26 cellular contexts compared by ENCODE assay signal in genomic region chr10:23186697-23187096, GRCh38. TPM values are rescaled to one million over a fixed set of nuclear protein-coding genes. Genes with fewer than 3 reads are reported as not detected.
"Had no signal": no experiment of that assay in that cellular context is flagged by ENCODE, and none has a peak within 500 bp of the region (broad histone marks: within the 10 kb centered on the region; RNA-seq: fewer than 3 reads in every experiment).

No MANE protein-coding gene starts in this region.

- DNase-seq: activated CD4-positive, alpha-beta memory T cell treated with anti-CD3 and anti-CD28 coated beads, Interleukin-2, amount 10 ng/mL, durations not matched to agents 7 days and 5 days; activated CD4-positive, alpha-beta T cell treated with anti-CD3 and anti-CD28 coated beads for 36 hours; activated CD4-positive, alpha-beta T cell treated with anti-CD3 and anti-CD28 coated beads, Interleukin-2, amount 50 U/mL, for 1 hour; activated CD4-positive, CD25-positive, alpha-beta regulatory T cell; activated CD8-positive, alpha-beta memory T cell treated with anti-CD3 and anti-CD28 coated beads, Interleukin-2, amount 50 U/mL, for 4 hours; activated gamma-delta T cell treated with Interleukin-2 at 50 U/mL for 16 hours; activated naive CD4-positive, alpha-beta T cell treated with anti-CD3 and anti-CD28 coated beads, Interleukin-2, amount 10 ng/mL, durations not matched to agents 7 days and 5 days; activated naive CD8-positive, alpha-beta T cell treated with anti-CD3 and anti-CD28 coated beads for 36 hours; activated T-cell treated with anti-CD3 and anti-CD28 coated beads, Interleukin-2, amount 50 U/mL, for 72 hours; anterior cingulate cortex; caudate nucleus; MG63; MV-4-11; NCI-H1105; NCI-H1436; NCI-H1694 treated with DMSO at 0.1 percent for 48 hours; NCI-H2029 treated with DMSO at 0.1 percent for 48 hours; NCI-H510A treated with DMSO at 0.1 percent for 48 hours; NCI-H69; Peyer's patch; SHP77; T-helper 17 cell; T1000 had no signal

- ATAC-seq: activated CD4-positive, alpha-beta T cell treated with anti-CD3 and anti-CD28 coated beads for 36 hours; activated T-cell treated with anti-CD3 and anti-CD28 coated beads, Interleukin-2, amount 50 U/mL, for 72 hours; T-helper 17 cell had no signal

- H3K9me3 Mint-ChIP-seq: activated CD4-positive, alpha-beta memory T cell treated with anti-CD3 and anti-CD28 coated beads, Interleukin-2, amount 10 ng/mL, durations not matched to agents 7 days and 5 days; activated naive CD4-positive, alpha-beta T cell treated with anti-CD3 and anti-CD28 coated beads, Interleukin-2, amount 10 ng/mL, durations not matched to agents 7 days and 5 days; activated naive CD8-positive, alpha-beta T cell treated with anti-CD3 and anti-CD28 coated beads for 36 hours; activated T-cell treated with anti-CD3 and anti-CD28 coated beads, Interleukin-2, amount 50 U/mL, for 72 hours; activated T-helper 2 cell treated with anti-CD3 and anti-CD28 coated beads, Interferon-gamma antibody, Interleukin-2, Interleukin-4, amounts not matched to agents 10 μg/mL and 5 μg/mL and 100 μg/mL, durations not matched to agents 14 hours and 24 hours and 36 hours had no signal

- H3K4me1 Mint-ChIP-seq: activated CD4-positive, alpha-beta memory T cell treated with anti-CD3 and anti-CD28 coated beads, Interleukin-2, amount 10 ng/mL, durations not matched to agents 7 days and 5 days; activated naive CD4-positive, alpha-beta T cell treated with anti-CD3 and anti-CD28 coated beads, Interleukin-2, amount 10 ng/mL, durations not matched to agents 7 days and 5 days; T-helper 17 cell had no signal

- H3K4me3 Mint-ChIP-seq: activated CD4-positive, alpha-beta memory T cell treated with anti-CD3 and anti-CD28 coated beads, Interleukin-2, amount 10 ng/mL, durations not matched to agents 7 days and 5 days; activated CD4-positive, alpha-beta T cell treated with anti-CD3 and anti-CD28 coated beads for 36 hours; activated naive CD4-positive, alpha-beta T cell treated with anti-CD3 and anti-CD28 coated beads, Interleukin-2, amount 10 ng/mL, durations not matched to agents 7 days and 5 days; activated naive CD8-positive, alpha-beta T cell treated with anti-CD3 and anti-CD28 coated beads for 36 hours; activated T-cell treated with anti-CD3 and anti-CD28 coated beads, Interleukin-2, amount 50 U/mL, for 72 hours had no signal

- H3K27ac Mint-ChIP-seq: activated CD4-positive, alpha-beta memory T cell treated with anti-CD3 and anti-CD28 coated beads, Interleukin-2, amount 10 ng/mL, durations not matched to agents 7 days and 5 days; activated CD4-positive, alpha-beta T cell treated with anti-CD3 and anti-CD28 coated beads for 36 hours; activated naive CD4-positive, alpha-beta T cell treated with anti-CD3 and anti-CD28 coated beads, Interleukin-2, amount 10 ng/mL, durations not matched to agents 7 days and 5 days; activated naive CD8-positive, alpha-beta T cell treated with anti-CD3 and anti-CD28 coated beads for 36 hours; activated T-cell treated with anti-CD3 and anti-CD28 coated beads, Interleukin-2, amount 50 U/mL, for 72 hours; activated T-helper 2 cell treated with anti-CD3 and anti-CD28 coated beads, Interferon-gamma antibody, Interleukin-2, Interleukin-4, amounts not matched to agents 10 μg/mL and 5 μg/mL and 100 μg/mL, durations not matched to agents 14 hours and 24 hours and 36 hours; T-helper 17 cell had no signal

- H3K36me3 Mint-ChIP-seq: activated naive CD4-positive, alpha-beta T cell treated with anti-CD3 and anti-CD28 coated beads, Interleukin-2, amount 10 ng/mL, durations not matched to agents 7 days and 5 days; activated naive CD8-positive, alpha-beta T cell treated with anti-CD3 and anti-CD28 coated beads for 36 hours had no signal

RNA-seq across cellular contexts. Expression of gene PTF1A, which starts 5.4 kb away (rescaled TPM):
- total RNA-seq: activated CD4-positive, alpha-beta memory T cell treated with anti-CD3 and anti-CD28 coated beads, Interleukin-2, amount 10 ng/mL, durations not matched to agents 7 days and 5 days; activated CD4-positive, alpha-beta T cell treated with anti-CD3 and anti-CD28 coated beads for 36 hours; activated naive CD8-positive, alpha-beta T cell treated with anti-CD3 and anti-CD28 coated beads for 36 hours; activated T-cell treated with anti-CD3 and anti-CD28 coated beads, Interleukin-2, amount 50 U/mL, for 72 hours; activated T-helper 2 cell treated with anti-CD3 and anti-CD28 coated beads, Interferon-gamma antibody, Interleukin-2, Interleukin-4, amounts not matched to agents 10 μg/mL and 5 μg/mL and 100 μg/mL, durations not matched to agents 14 hours and 24 hours and 36 hours; breast epithelium; Peyer's patch; SJSA1; T-helper 17 cell had no signal
